15 cellular contexts compared by ENCODE assay signal in genomic region chr9:105254226-105254625, GRCh38. TPM values are rescaled to one million over a fixed set of nuclear protein-coding genes. Genes with fewer than 3 reads are reported as not detected.
A peak's percentile ranks its signal among the peaks of the same experiment; 100 is the strongest.
DNase-seq lines count a peak whose midpoint lies in the region; ATAC-seq, FAIRE-seq and TF ChIP-seq lines count a peak whose summit lies in the region.
"Had no signal": no experiment of that assay in that cellular context is flagged by ENCODE, and none has a peak within 500 bp of the region (broad histone marks: within the 10 kb centered on the region; RNA-seq: fewer than 3 reads in every experiment).

No MANE protein-coding gene starts in this region.

- H3K27me3 ChIP-seq in HepG2 (ENCODE audit: control insufficient read depth in 1 of 2, insufficient read depth in 2 of 2, low read length in 2 of 2) (no peaks in the 10 kb centered on the region), right lobe of liver (no peaks in the 10 kb centered on the region), RWPE2 (ENCODE audit: insufficient read depth, poor library complexity, severe bottlenecking) (no peaks in the 10 kb centered on the region), keratinocyte (ENCODE audit: control insufficient read depth, extremely low read depth, insufficient read depth, low read length) (no peaks in the 10 kb centered on the region), mesenchymal stem cell (ENCODE audit: control insufficient read depth in 1 of 2, insufficient read depth in 1 of 2, low read length in 2 of 2) (no peaks in the 10 kb centered on the region)
- H3K27me3 ChIP-seq: cardiac muscle cell, tibial artery had no signal

- H3K4me1 ChIP-seq in HepG2 (ENCODE audit: insufficient read depth, low read length) (peaks cover 81% of the 10 kb centered on the region), right lobe of liver (peaks cover 0 to 53% (median 8%) of the 10 kb centered on the region in 4 donors), RWPE2 (ENCODE audit: insufficient read depth, poor library complexity, severe bottlenecking) (peaks cover 7% of the 10 kb centered on the region), keratinocyte (ENCODE audit: control insufficient read depth, extremely low read depth, insufficient read depth, low read length) (peaks cover 7% of the 10 kb centered on the region), mesenchymal stem cell (ENCODE audit: control insufficient read depth, insufficient read depth, low read depth, low read length) (no peaks in the 10 kb centered on the region)

- no peak overlapping the region for H3K18ac ChIP-seq in mesenchymal stem cell (ENCODE audit: low read depth in 1 of 2, low read length in 2 of 2)

- H3K79me2 ChIP-seq in HepG2 (ENCODE audit: insufficient read depth, low read length) (peaks cover 79% of the 10 kb centered on the region), keratinocyte (ENCODE audit: control insufficient read depth, insufficient read depth, low read length) (peaks cover 19% of the 10 kb centered on the region)

- TF ChIP-seq RAD21 in HepG2 (CRISPR knock-in tag; IDR thresholded peaks at IDR 0.05): no peak

- TF ChIP-seq EP300 in HepG2 (IDR thresholded peaks at IDR 0.05; ENCODE audit: low read depth in 2 of 2, low read length in 2 of 2): no peak
- TF ChIP-seq EP300 in HepG2 (CRISPR knock-in tag; IDR thresholded peaks at IDR 0.05; ENCODE audit: borderline replicate concordance): no peak

- no peak overlapping the region for H2BK5ac ChIP-seq in mesenchymal stem cell (ENCODE audit: low read depth, low read length, poor library complexity, severe bottlenecking)

- no peak overlapping the region for H2AK5ac ChIP-seq in mesenchymal stem cell (ENCODE audit: low read length, severe bottlenecking)

- H3K9ac ChIP-seq in HepG2 (ENCODE audit: insufficient read depth, low read depth, low read length) (no peak overlapping the region), keratinocyte (ENCODE audit: control insufficient read depth, extremely low read depth, insufficient read depth, low read length) (no peak overlapping the region), mesenchymal stem cell (ENCODE audit: low read length) (no peak overlapping the region)

- POLR2A ChIA-PET in HepG2 (lab: Yijun Ruan, JAX): interaction anchor here (0.6 kb wide), 1 partner anchor 9 kb away, joined by 3 read pairs; no protein-coding TSS in a partner anchor

- peak overlapping the region; percentile 27 for H3K27ac ChIP-seq in HepG2 (ENCODE audit: extremely low read length, insufficient read depth, low read length)
- H3K27ac ChIP-seq in right lobe of liver: no peak overlapping the region
- no peak overlapping the region for H3K27ac ChIP-seq in RWPE2 (ENCODE audit: poor library complexity, severe bottlenecking)
- no peak overlapping the region for H3K27ac ChIP-seq in keratinocyte (ENCODE audit: control insufficient read depth, insufficient read depth, low read length)
- H3K27ac ChIP-seq in mesenchymal stem cell (ENCODE audit: low read length, poor library complexity, severe bottlenecking): no peak overlapping the region
- H3K27ac ChIP-seq: cardiac muscle cell, tibial artery had no signal

- no peak overlapping the region for H2AFZ ChIP-seq in HepG2 (ENCODE audit: low read length)
- H2AFZ ChIP-seq in keratinocyte (ENCODE audit: control insufficient read depth, low read length): peak overlapping the region; percentile 29
- H2AFZ ChIP-seq in mesenchymal stem cell (ENCODE audit: low read depth, low read length): no peak overlapping the region

- dilution Hi-C loops in keratinocyte (cut with MboI; ENCODE audit: extremely low pct_ligation_motif_present, low sequenced_read_pairs): no loop called here

- H3K4me3 ChIP-seq in HepG2 (replicated peaks in 1 of 3; ENCODE audit: insufficient read depth in 1 of 3, low read depth in 2 of 3, low read length in 3 of 3) (no peak overlapping the region), right lobe of liver (no peak overlapping the region), RWPE2 (ENCODE audit: severe bottlenecking) (no peak overlapping the region), keratinocyte (ENCODE audit: control insufficient read depth in 2 of 3, extremely low read depth in 1 of 3, insufficient read depth in 2 of 3, low read depth in 1 of 3, low read length in 3 of 3) (peak overlapping the region in 1 of 3 experiments; percentile 27), mesenchymal stem cell (ENCODE audit: insufficient read depth in 1 of 2, low read depth in 1 of 2, low read length in 2 of 2) (no peak overlapping the region)
- H3K4me3 ChIP-seq: cardiac muscle cell, tibial artery had no signal

- no TSS peak for BruUV-seq in HepG2 (replicated peaks; lab: Mats Ljungman, UMichigan)

- no peak for ATAC-seq in HepG2
- ATAC-seq in right lobe of liver: no peak
- peak; percentile 45; the same call in 2 of the 3 replicates for ATAC-seq in RWPE2 (ENCODE audit: low read depth)
- ATAC-seq in GM18502 (IDR thresholded peaks at IDR 0.05; ENCODE audit: poor library complexity, unreplicated experiment): no peak
- ATAC-seq: stimulated activated effector memory CD8-positive, alpha-beta T cell treated with anti-CD3 and anti-CD28 coated beads, Interleukin-12 subunit alpha, Interleukin-12 subunit beta, amount 100 ng/mL, for 72 hours had no signal

- H3K9me1 ChIP-seq in keratinocyte (ENCODE audit: control insufficient read depth, extremely low read depth, insufficient read depth, low read length): no peaks in the 10 kb centered on the region

- TF ChIP-seq POLR2A in HepG2 (IDR thresholded peaks at IDR 0.05; ENCODE audit: insufficient read depth in 1 of 2, low read depth in 2 of 2, low read length in 2 of 2): no peak
- TF ChIP-seq POLR2A in right lobe of liver (IDR thresholded peaks at IDR 0.05): no peak

- no peak overlapping the region for H3K4ac ChIP-seq in mesenchymal stem cell (ENCODE audit: low read depth in 1 of 2, low read length in 2 of 2)

- H4K91ac ChIP-seq in mesenchymal stem cell (ENCODE audit: low read length): no peak overlapping the region

- H3K14ac ChIP-seq in mesenchymal stem cell (ENCODE audit: low read length in 2 of 2): no peak overlapping the region

- CTCF ChIA-PET in HepG2 (lab: Yijun Ruan, JAX; ENCODE audit: low intra/inter-chr PET ratio, low total read pairs): no interaction called here

- FAIRE-seq in HepG2 (lab: Jason Lieb, UNC) (no peak), keratinocyte (lab: Jason Lieb, UNC) (peak; percentile 75)

- intact Hi-C loops in HepG2 (cut with micrococcal nuclease; ENCODE audit: unreplicated experiment): no loop called here
- intact Hi-C loops in right lobe of liver (cut with DNase I): no loop called here

- peaks cover 34% of the 10 kb centered on the region for H3K79me1 ChIP-seq in mesenchymal stem cell (replicated peaks; ENCODE audit: low read length, poor library complexity, severe bottlenecking)

- no peak overlapping the region for H2BK120ac ChIP-seq in mesenchymal stem cell (ENCODE audit: low read depth, low read length)

- H4K20me1 ChIP-seq in HepG2 (ENCODE audit: insufficient read depth, low read length) (no peaks in the 10 kb centered on the region), keratinocyte (ENCODE audit: control insufficient read depth, extremely low read depth, insufficient read depth, low read length) (no peaks in the 10 kb centered on the region)

- H2BK12ac ChIP-seq in mesenchymal stem cell (ENCODE audit: low read length in 2 of 2): no peak overlapping the region

- 93% methylated on average over 4 of the region's 4 CpGs for WGBS in HepG2 (ENCODE audit: low lambda C conversion rate)
- 96% methylated on average over 4 of the region's 4 CpGs for WGBS in right lobe of liver (ENCODE audit: insufficient coverage, low coverage, low lambda C conversion rate, missing lambda C conversion rate)
- 96% methylated on average over 4 of the region's 4 CpGs for WGBS in mesenchymal stem cell

- in situ Hi-C loops in HepG2 (cut with HindIII; ENCODE audit: extremely low pct_ligation_motif_present, low pct_unique_long_range_greater_than_20kb): loop anchor here (5.0 kb wide), 2 partner anchors 38 to 163 kb away; no protein-coding TSS in a partner anchor

- H3K36me3 ChIP-seq in HepG2 (replicated peaks in 1 of 2; ENCODE audit: control insufficient read depth in 1 of 2, insufficient read depth in 2 of 2, low read length in 2 of 2) (no peaks in the 10 kb centered on the region), right lobe of liver (no peaks in the 10 kb centered on the region), RWPE2 (ENCODE audit: low read depth) (no peaks in the 10 kb centered on the region), keratinocyte (ENCODE audit: control insufficient read depth in 2 of 2, extremely low read depth in 1 of 2, insufficient read depth in 2 of 2, low read length in 2 of 2) (no peaks in the 10 kb centered on the region), mesenchymal stem cell (ENCODE audit: control insufficient read depth in 1 of 2, insufficient read depth in 2 of 2, low read depth in 1 of 2, low read length in 2 of 2) (no peaks in the 10 kb centered on the region)
- H3K36me3 ChIP-seq: cardiac muscle cell, tibial artery had no signal

- DNase-seq in HepG2 (ENCODE audit: low spot score) (no peak), right lobe of liver (no peak), RWPE2 (ENCODE audit: low spot score) (no peak), keratinocyte (ENCODE audit: low read depth, low spot score) (no peak), GM19238 (ENCODE audit: insufficient read length, low spot score) (no peak), mesenchymal stem cell (no peak)
- DNase-seq in stimulated activated CD4-positive, alpha-beta T cell treated with anti-CD3 and anti-CD28 coated beads, Interleukin-4, amount 100 ng/mL, for 4 hours: no peak
- DNase-seq: activated CD4-positive, alpha-beta T cell treated with anti-CD3 and anti-CD28 coated beads for 1 hour; DMS79; NCI-H1417 treated with DMSO at 0.1 percent for 48 hours; OCI-M1; tibial artery had no signal

- no peak overlapping the region for H2BK15ac ChIP-seq in mesenchymal stem cell (ENCODE audit: low read depth, poor library complexity, severe bottlenecking)

- no peak overlapping the region for H3K23ac ChIP-seq in mesenchymal stem cell (ENCODE audit: low read length in 2 of 2)

- H3K9me3 ChIP-seq in HepG2 (ENCODE audit: low read length) (no peaks in the 10 kb centered on the region), right lobe of liver (no peaks in the 10 kb centered on the region), RWPE2 (ENCODE audit: severe bottlenecking) (no peaks in the 10 kb centered on the region), keratinocyte (ENCODE audit: control insufficient read depth, low read depth, low read length) (no peaks in the 10 kb centered on the region), mesenchymal stem cell (ENCODE audit: control insufficient read depth, low read length) (no peaks in the 10 kb centered on the region)
- H3K9me3 ChIP-seq: tibial artery had no signal

- TF ChIP-seq CTCF in HepG2 (CRISPR knock-in tag; IDR thresholded peaks at IDR 0.05): no peak
- TF ChIP-seq CTCF in right lobe of liver (IDR thresholded peaks at IDR 0.05): no peak
- TF ChIP-seq CTCF in RWPE2 (IDR thresholded peaks at IDR 0.05; ENCODE audit: poor library complexity, severe bottlenecking): no peak
- TF ChIP-seq CTCF in keratinocyte (optimal IDR thresholded peaks at IDR 0.05 in 1 of 3, IDR thresholded peaks at IDR 0.05 in 1 of 3, conservative IDR thresholded peaks at IDR 0.05 in 1 of 3; ENCODE audit: extremely low read depth in 1 of 3, insufficient read depth in 2 of 3, low read length in 3 of 3): peak in 1 of 3 experiments; percentile 45

- H3K4me2 ChIP-seq in HepG2 (ENCODE audit: low read depth, low read length): no peak overlapping the region
- H3K4me2 ChIP-seq in keratinocyte (ENCODE audit: control insufficient read depth, extremely low read depth, insufficient read depth, low read depth, low read length): peak overlapping the region; percentile 47
- no peak overlapping the region for H3K4me2 ChIP-seq in mesenchymal stem cell (ENCODE audit: low read length, poor library complexity, severe bottlenecking)

- H4K8ac ChIP-seq in mesenchymal stem cell (ENCODE audit: low read length): no peak overlapping the region

RNA-seq across cellular contexts. Expression of gene SLC44A1, which starts 9.8 kb away (rescaled TPM):
- total RNA-seq in HepG2 (2016; rRNA removed; fragmentation: Illumina TruSeq; extraction: Trizol) (30.4 and 40.8 TPM in 2 replicates), right lobe of liver (10 to 100 TPM; 44.7 to 73.2 (median 50.1) TPM)
- total RNA-seq in HepG2 (2016; cell fraction: cytosol; rRNA removed; fragmentation: Illumina TruSeq; extraction: Trizol; ENCODE audit: low read depth): 12.0 and 12.2 TPM in 2 replicates
- total RNA-seq in HepG2 (2016; cell fraction: insoluble cytoplasmic fraction; rRNA removed; fragmentation: Illumina TruSeq; extraction: Trizol): 31.5 and 39.4 TPM in 2 replicates
- 34.7 and 38.3 TPM in 2 replicates for total RNA-seq in HepG2 (2016; cell fraction: membrane; rRNA removed; fragmentation: Illumina TruSeq; extraction: Trizol)
- total RNA-seq in HepG2 (2016; cell fraction: nucleus; rRNA removed; fragmentation: Illumina TruSeq; extraction: Trizol): 31.6 and 40.2 TPM in 2 replicates
- polyA plus RNA-seq in HepG2 (2011; rRNA removed) (21.1 and 21.4 TPM in 2 replicates), keratinocyte (21.8 to 26.7 TPM (median 22.9 TPM) in 3 replicates)
- 15.7 and 26.2 TPM in 2 replicates for polyA plus RNA-seq in HepG2 (2011; cell fraction: cytosol; rRNA removed)
- polyA plus RNA-seq in HepG2 (2011; cell fraction: nucleus; rRNA removed): 7.9 and 11.1 TPM in 2 replicates
- 38.1 and 40.7 TPM in 2 replicates for polyA plus RNA-seq in HepG2 (2012)
- polyA plus RNA-seq in HepG2 (2016; cell fraction: cytosol; fragmentation: Illumina TruSeq; extraction: Trizol; ENCODE audit: low read depth): 5.0 and 7.1 TPM in 2 replicates
- 20.0 and 22.2 TPM in 2 replicates for polyA plus RNA-seq in HepG2 (2016; cell fraction: insoluble cytoplasmic fraction; fragmentation: Illumina TruSeq; extraction: Trizol; ENCODE audit: low read depth)
- 13.9 and 16.2 TPM in 2 replicates for polyA plus RNA-seq in HepG2 (2016; cell fraction: membrane; fragmentation: Illumina TruSeq; extraction: Trizol; ENCODE audit: low read depth)
- polyA plus RNA-seq in HepG2 (2016; cell fraction: nucleus; fragmentation: Illumina TruSeq; extraction: Trizol; ENCODE audit: insufficient read depth, low read depth): 26.5 and 26.7 TPM in 2 replicates
- polyA minus RNA-seq in HepG2 (2011; rRNA and poly(A)+ RNA removed; ENCODE audit: low replicate concordance): 69.1 and 73.0 TPM in 2 replicates
- 23.7 and 37.4 TPM in 2 replicates for polyA minus RNA-seq in HepG2 (2011; cell fraction: cytosol; rRNA and poly(A)+ RNA removed)
- polyA minus RNA-seq in HepG2 (2011; cell fraction: nucleus; rRNA and poly(A)+ RNA removed): 30.1 and 37.0 TPM in 2 replicates
- polyA plus RNA-seq in keratinocyte (2011; ENCODE audit: low read depth): 14.2 TPM
- 9.6 and 19.9 TPM in 2 replicates for polyA plus RNA-seq in keratinocyte (2011; cell fraction: cytosol; rRNA removed)
- 15.0 TPM in 2 replicates for polyA plus RNA-seq in keratinocyte (2011; cell fraction: nucleus; rRNA removed)
- polyA plus RNA-seq in keratinocyte (2012; ENCODE audit: low replicate concordance): 20.3 and 23.1 TPM in 2 replicates
- polyA minus RNA-seq in keratinocyte: 49.7 to 68.6 TPM (median 60.1 TPM) in 3 replicates
- polyA minus RNA-seq in keratinocyte (2011; cell fraction: cytosol; rRNA and poly(A)+ RNA removed): 17.6 TPM
- 21.5 and 50.7 TPM in 2 replicates for polyA minus RNA-seq in keratinocyte (2011; cell fraction: nucleus; rRNA and poly(A)+ RNA removed)
- 22.8 TPM for polyA plus RNA-seq in mesenchymal stem cell (2013, experiment 1 of 2)
- polyA plus RNA-seq in mesenchymal stem cell (2013, experiment 2 of 2): 22.9 TPM
